10 cellular contexts compared by ENCODE assay signal in the genomic region with DNA sequence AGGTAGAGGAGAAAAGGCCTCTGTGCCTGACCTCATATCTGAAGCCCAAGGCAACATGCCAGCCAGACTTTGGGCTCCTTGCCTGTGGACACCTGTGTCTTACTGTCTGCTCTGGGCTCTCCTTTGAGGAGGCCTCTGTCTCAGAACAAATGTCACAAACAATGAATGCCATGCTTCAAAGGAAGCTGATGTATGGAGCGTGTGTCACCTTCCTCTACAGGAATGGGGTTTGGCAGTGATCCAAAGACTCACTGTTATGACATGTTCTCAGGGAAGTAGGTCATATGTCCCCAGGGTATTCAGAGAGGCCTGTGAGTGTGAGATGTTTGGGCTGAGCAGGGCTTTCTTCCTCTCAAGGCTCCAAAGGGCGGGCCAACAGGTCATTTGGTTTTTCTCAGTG. TPM values are rescaled to one million over a fixed set of nuclear protein-coding genes. Genes with fewer than 3 reads are reported as not detected.
A peak's percentile ranks its signal among the peaks of the same experiment; 100 is the strongest.
DNase-seq lines count a peak whose midpoint lies in the region; ATAC-seq lines count a peak whose summit lies in the region.
"Had no signal": no experiment of that assay in that cellular context is flagged by ENCODE, and none has a peak within 500 bp of the region (broad histone marks: within the 10 kb centered on the region; RNA-seq: fewer than 3 reads in every experiment).

No MANE protein-coding gene starts in this region.

- ATAC-seq in effector memory CD8-positive, alpha-beta T cell (replicated peaks): peak; percentile 93
- ATAC-seq in stimulated activated memory B cell treated with anti-CD40 and anti-IgM and Interleukin-4, amounts not matched to agents 10 μg/mL and 1 μg/mL and 100 μg/mL, for 72 hours: peak; percentile 56
- ATAC-seq in GM19328 (IDR thresholded peaks at IDR 0.05; ENCODE audit: unreplicated experiment): no peak

- peaks cover 7% of the 10 kb centered on the region for H3K4me1 Mint-ChIP-seq in activated CD4-positive, alpha-beta T cell treated with anti-CD3 and anti-CD28 coated beads, Interleukin-2, amount 10 ng/mL, durations not matched to agents 24 days and 14 days
- peaks cover 4 to 11% of the 10 kb centered on the region in 2 donors for H3K4me1 Mint-ChIP-seq in effector memory CD8-positive, alpha-beta T cell (ENCODE audit: low read depth in 2 of 2)
- peaks cover 15% of the 10 kb centered on the region for H3K4me1 Mint-ChIP-seq in stimulated activated memory B cell treated with anti-CD40 and anti-IgM and Interleukin-4, amounts not matched to agents 10 μg/mL and 1 μg/mL and 100 μg/mL, for 72 hours

- H3K36me3 Mint-ChIP-seq in activated CD4-positive, alpha-beta T cell treated with anti-CD3 and anti-CD28 coated beads, Interleukin-2, amount 10 ng/mL, durations not matched to agents 24 days and 14 days (ENCODE audit: low read depth): no peaks in the 10 kb centered on the region
- no peaks in the 10 kb centered on the region for H3K36me3 Mint-ChIP-seq in effector memory CD8-positive, alpha-beta T cell (ENCODE audit: insufficient read depth)
- no peaks in the 10 kb centered on the region for H3K36me3 Mint-ChIP-seq in stimulated activated memory B cell treated with anti-CD40 and anti-IgM and Interleukin-4, amounts not matched to agents 10 μg/mL and 1 μg/mL and 100 μg/mL, for 72 hours

- intact Hi-C loops in activated CD4-positive, alpha-beta T cell treated with anti-CD3 and anti-CD28 coated beads, Interleukin-2, amount 10 ng/mL, durations not matched to agents 24 days and 14 days (cut with micrococcal nuclease): no loop called here

- H3K27me3 Mint-ChIP-seq in activated CD4-positive, alpha-beta T cell treated with anti-CD3 and anti-CD28 coated beads, Interleukin-2, amount 10 ng/mL, durations not matched to agents 24 days and 14 days: no peaks in the 10 kb centered on the region
- peaks cover 17% of the 10 kb centered on the region in 2 donors for H3K27me3 Mint-ChIP-seq in effector memory CD8-positive, alpha-beta T cell
- H3K27me3 Mint-ChIP-seq in stimulated activated memory B cell treated with anti-CD40 and anti-IgM and Interleukin-4, amounts not matched to agents 10 μg/mL and 1 μg/mL and 100 μg/mL, for 72 hours: peaks cover 29% of the 10 kb centered on the region

- H3K27ac Mint-ChIP-seq in activated CD4-positive, alpha-beta T cell treated with anti-CD3 and anti-CD28 coated beads, Interleukin-2, amount 10 ng/mL, durations not matched to agents 24 days and 14 days: no peak overlapping the region
- H3K27ac Mint-ChIP-seq in effector memory CD8-positive, alpha-beta T cell: no peak overlapping the region
- no peak overlapping the region for H3K27ac Mint-ChIP-seq in stimulated activated memory B cell treated with anti-CD40 and anti-IgM and Interleukin-4, amounts not matched to agents 10 μg/mL and 1 μg/mL and 100 μg/mL, for 72 hours

- H3K4me3 Mint-ChIP-seq in activated CD4-positive, alpha-beta T cell treated with anti-CD3 and anti-CD28 coated beads, Interleukin-2, amount 10 ng/mL, durations not matched to agents 24 days and 14 days: no peak overlapping the region
- H3K4me3 Mint-ChIP-seq in effector memory CD8-positive, alpha-beta T cell: no peak overlapping the region
- H3K4me3 Mint-ChIP-seq in stimulated activated memory B cell treated with anti-CD40 and anti-IgM and Interleukin-4, amounts not matched to agents 10 μg/mL and 1 μg/mL and 100 μg/mL, for 72 hours: no peak overlapping the region

- no peaks in the 10 kb centered on the region for H3K9me3 Mint-ChIP-seq in activated CD4-positive, alpha-beta T cell treated with anti-CD3 and anti-CD28 coated beads, Interleukin-2, amount 10 ng/mL, durations not matched to agents 24 days and 14 days
- no peaks in the 10 kb centered on the region for H3K9me3 Mint-ChIP-seq in effector memory CD8-positive, alpha-beta T cell
- H3K9me3 Mint-ChIP-seq in stimulated activated memory B cell treated with anti-CD40 and anti-IgM and Interleukin-4, amounts not matched to agents 10 μg/mL and 1 μg/mL and 100 μg/mL, for 72 hours: peaks cover 5% of the 10 kb centered on the region

- DNase-seq in activated CD4-positive, alpha-beta T cell treated with anti-CD3 and anti-CD28 coated beads for 4 hours: peak; percentile 31 to 47
- no peak for DNase-seq in activated CD4-positive, alpha-beta T cell treated with anti-CD3 and anti-CD28 coated beads, Interleukin-2, amount 10 ng/mL, durations not matched to agents 24 days and 14 days
- peak; percentile 31 for DNase-seq in NCI-H2171 treated with DMSO at 0.1 percent for 48 hours (lab: John Stamatoyannopoulos, UW)
- peak in 2 of 3 experiments; percentile 13 to 16 for DNase-seq in effector memory CD8-positive, alpha-beta T cell
- DNase-seq in GM03348 (ENCODE audit: low spot score): no peak
- no peak for DNase-seq in middle frontal gyrus (ENCODE audit: extremely low spot score, low spot score)
- DNase-seq: cortex of kidney, NCI-H226 had no signal

RNA-seq across cellular contexts. Expression of a gene that starts 38.4 kb away (rescaled TPM):
- total RNA-seq in activated CD4-positive, alpha-beta T cell treated with anti-CD3 and anti-CD28 coated beads, Interleukin-2, amount 10 ng/mL, durations not matched to agents 24 days and 14 days: 33.6 and 35.8 TPM in 2 replicates

RNA-seq across cellular contexts. Expression of a gene that starts 52.6 kb away (rescaled TPM):
- total RNA-seq in activated CD4-positive, alpha-beta T cell treated with anti-CD3 and anti-CD28 coated beads, Interleukin-2, amount 10 ng/mL, durations not matched to agents 24 days and 14 days: not detected in 2 replicates

Comparison
In these comparisons a context has a peak if more than half of its experiments do, and no peak if none do; other contexts are left out.
1. DNase-seq: peak in activated CD4-positive, alpha-beta T cell treated with anti-CD3 and anti-CD28 coated beads for 4 hours (2 of 2), NCI-H2171 treated with DMSO at 0.1 percent for 48 hours (single experiment) and effector memory CD8-positive, alpha-beta T cell (2 of 3); none in activated CD4-positive, alpha-beta T cell treated with anti-CD3 and anti-CD28 coated beads, Interleukin-2, amount 10 ng/mL, durations not matched to agents 24 days and 14 days (single experiment), GM03348 (single experiment) and middle frontal gyrus (single experiment).